Comparison of ENCODE assay signal across 24 cellular contexts in genomic region chr12:130451001-130451930, GRCh38.
A peak's percentile ranks its signal among the peaks of the same experiment; 100 is the strongest.
DNase-seq lines count a peak whose midpoint lies in the region; ATAC-seq, FAIRE-seq and TF ChIP-seq lines count a peak whose summit lies in the region.
"Had no signal": no experiment of that assay in that cellular context is flagged by ENCODE, and none has a peak within 500 bp of the region (broad histone marks: within the 10 kb centered on the region; RNA-seq: fewer than 3 reads in every experiment).

No MANE protein-coding gene starts in this region.

- CTCF ChIA-PET in K562 (lab: Yijun Ruan, JAX; ENCODE audit: low intra/inter-chr PET ratio), result no interaction called here
- CTCF ChIA-PET in activated naive CD4-positive, alpha-beta T cell treated with anti-CD3 and anti-CD28 coated beads for 36 hours (lab: Charles Lee), result no interaction called here

- intact Hi-C loops in K562 (cut with micrococcal nuclease) (no loop called here), kidney (cut with DNase I) (no loop called here)
- intact Hi-C loops in activated naive CD4-positive, alpha-beta T cell treated with anti-CD3 and anti-CD28 coated beads for 36 hours (cut with micrococcal nuclease), result no loop called here

- H3K4me2 ChIP-seq in K562 (ENCODE audit: insufficient read depth, low read length), result no peak overlapping the region
- H3K4me2 ChIP-seq in neuronal stem cell (ENCODE audit: insufficient read depth, low read length, poor library complexity, severe bottlenecking), result no peak overlapping the region
- H3K4me2 ChIP-seq: A549; BLaER1 treated with 17β-estradiol and CSF1 and Interleukin-3, amounts not matched to agents 10 nM and 100 nM had no signal

- H2AFZ ChIP-seq in K562 (ENCODE audit: low read depth, low read length), result no peak overlapping the region
- no peak overlapping the region for H2AFZ ChIP-seq in neuronal stem cell (ENCODE audit: low read length)

- no TSS peak for BruUV-seq in K562 (replicated peaks; lab: Mats Ljungman, UMichigan)

- peak overlapping the region; percentile 72 for H3K14ac ChIP-seq in neuronal stem cell (ENCODE audit: low read length)

- no peak overlapping the region for H3K27ac ChIP-seq in K562 (ENCODE audit: extremely low read depth, low read depth, low read length)
- H3K27ac ChIP-seq in kidney (ENCODE audit: low read depth in 2 of 2, low read length in 2 of 2), result no peak overlapping the region
- no peak overlapping the region for H3K27ac ChIP-seq in neuronal stem cell (replicated peaks; ENCODE audit: low read length)
- H3K27ac ChIP-seq: 22Rv1; A549; BLaER1 treated with 17β-estradiol and CSF1 and Interleukin-3, amounts not matched to agents 10 nM and 100 nM; C4-2B had no signal

- no peak overlapping the region for H4K8ac ChIP-seq in neuronal stem cell (ENCODE audit: low read depth, low read length)

- POLR2A ChIA-PET in K562 (lab: Yijun Ruan, JAX), result no interaction called here

- H3K36me3 ChIP-seq in K562 (ENCODE audit: control insufficient read depth, insufficient read depth, low read length) (no peaks in the 10 kb centered on the region), kidney (ENCODE audit: control insufficient read depth in 1 of 2, insufficient read depth in 2 of 2, low read length in 2 of 2) (no peaks in the 10 kb centered on the region), neuronal stem cell (replicated peaks in 1 of 2; ENCODE audit: control insufficient read depth in 2 of 2, insufficient read depth in 2 of 2, low read length in 2 of 2) (no peaks in the 10 kb centered on the region)
- H3K36me3 ChIP-seq: BLaER1 treated with 17β-estradiol and CSF1 and Interleukin-3, amounts not matched to agents 10 nM and 100 nM had no signal

- H2AK5ac ChIP-seq in neuronal stem cell (ENCODE audit: low read depth, low read length), result no peak overlapping the region

- no peaks in the 10 kb centered on the region for H3K79me2 ChIP-seq in K562 (ENCODE audit: control insufficient read depth, insufficient read depth, low read length)

- H3K4me1 ChIP-seq in K562 (replicated peaks in 1 of 2; ENCODE audit: control insufficient read depth in 2 of 2, insufficient read depth in 2 of 2, low read length in 2 of 2), result peaks cover 0 to 13% of the 10 kb centered on the region in 2 experiments; a peak in 2 of 5 replicates
- H3K4me1 ChIP-seq in kidney (ENCODE audit: control insufficient read depth in 1 of 2, insufficient read depth in 1 of 2, low read depth in 1 of 2, low read length in 2 of 2), result no peaks in the 10 kb centered on the region
- no peaks in the 10 kb centered on the region for H3K4me1 ChIP-seq in neuronal stem cell (ENCODE audit: control insufficient read depth in 2 of 2, insufficient read depth in 1 of 2, low read depth in 1 of 2, low read length in 2 of 2)
- H3K4me1 ChIP-seq: A549, Caco-2 had no signal

- no peaks in the 10 kb centered on the region for H3K79me1 ChIP-seq in neuronal stem cell (ENCODE audit: low read depth, low read length)

- no peaks in the 10 kb centered on the region for H3K36me3 Mint-ChIP-seq in activated naive CD4-positive, alpha-beta T cell treated with anti-CD3 and anti-CD28 coated beads for 36 hours (ENCODE audit: low read depth)
- H3K36me3 Mint-ChIP-seq: CD8-positive, alpha-beta T cell had no signal

- TF ChIP-seq RAD21 in K562 (CRISPR knock-in tag; conservative IDR thresholded peaks at IDR 0.05 in 1 of 2, IDR thresholded peaks at IDR 0.05 in 1 of 2), result no peak

- peak overlapping the region; percentile 53 for H3K18ac ChIP-seq in neuronal stem cell (ENCODE audit: low read length)

- FAIRE-seq in K562 (lab: Jason Lieb, UNC) (no peak), kidney (lab: Jason Lieb, UNC) (no peak)
- FAIRE-seq: A549, D721Med, GM12878, GM12892, GM18507 had no signal

- in situ Hi-C loops in K562 (cut with MboI), result no loop called here

- no peak overlapping the region for H2BK15ac ChIP-seq in neuronal stem cell (ENCODE audit: low read length)

- H3K4me3 Mint-ChIP-seq in activated naive CD4-positive, alpha-beta T cell treated with anti-CD3 and anti-CD28 coated beads for 36 hours, result no peak overlapping the region
- H3K4me3 Mint-ChIP-seq: B cell; CD4-positive, alpha-beta T cell; CD8-positive, alpha-beta T cell had no signal

- DNase-seq in K562 (ENCODE audit: extremely low read depth in 1 of 4, low spot score in 3 of 4) (no peak), kidney (peak; percentile 59), neuronal stem cell (ENCODE audit: low spot score) (no peak), activated gamma-delta T cell (lab: John Stamatoyannopoulos, UW) (no peak)
- DNase-seq in activated naive CD4-positive, alpha-beta T cell treated with anti-CD3 and anti-CD28 coated beads for 36 hours, result no peak
- DNase-seq: AML-193; Caco-2; Calu3; CD4-positive, alpha-beta T cell; CD8-positive, alpha-beta T cell; DMS53; DMS79; DND-41; EL; GDM1 had no signal

- H3K9me1 ChIP-seq in K562 (ENCODE audit: control insufficient read depth, insufficient read depth, low read length), result peaks cover 3% of the 10 kb centered on the region

- no peak overlapping the region for H3K4me3 ChIP-seq in K562
- H3K4me3 ChIP-seq in kidney (ENCODE audit: low read length in 2 of 2), result no peak overlapping the region
- no peak overlapping the region for H3K4me3 ChIP-seq in neuronal stem cell (ENCODE audit: low read length in 2 of 2)
- H3K4me3 ChIP-seq: A549; BLaER1 treated with 17β-estradiol and CSF1 and Interleukin-3, amounts not matched to agents 10 nM and 100 nM; GM12878 had no signal

- no peak for TF ChIP-seq EP300 in K562 (IDR thresholded peaks at IDR 0.05; ENCODE audit: low read length)

- H3K27me3 ChIP-seq in K562 (ENCODE audit: control insufficient read depth in 2 of 2, insufficient read depth in 2 of 2, low read length in 2 of 2) (peaks cover 16 to 99% of the 10 kb centered on the region in 2 experiments; a peak in 4 of 5 replicates), neuronal stem cell (ENCODE audit: control insufficient read depth in 3 of 3, insufficient read depth in 3 of 3, low read depth in 1 of 3, low read length in 3 of 3) (peaks cover 0 to 6% (median 0%) of the 10 kb centered on the region in 3 experiments)
- H3K27me3 ChIP-seq: BLaER1 treated with 17β-estradiol and CSF1 and Interleukin-3, amounts not matched to agents 10 nM and 100 nM had no signal

- H3K27me3 Mint-ChIP-seq in activated naive CD4-positive, alpha-beta T cell treated with anti-CD3 and anti-CD28 coated beads for 36 hours (ENCODE audit: low read depth), result no peaks in the 10 kb centered on the region
- H3K27me3 Mint-ChIP-seq: B cell; CD4-positive, alpha-beta T cell had no signal

- H3K9ac ChIP-seq in K562 (ENCODE audit: insufficient read depth in 1 of 2, low read depth in 2 of 2, low read length in 2 of 2) (no peak overlapping the region; a peak in 1 of 4 replicates), kidney (ENCODE audit: low read length in 2 of 2) (no peak overlapping the region), neuronal stem cell (ENCODE audit: low read depth, low read length, poor library complexity) (no peak overlapping the region)
- H3K9ac ChIP-seq: BLaER1 treated with 17β-estradiol and CSF1 and Interleukin-3, amounts not matched to agents 10 nM and 100 nM had no signal

- H2BK120ac ChIP-seq in neuronal stem cell (ENCODE audit: low read depth, low read length), result no peak overlapping the region

- TF ChIP-seq POLR2A in K562 (conservative IDR thresholded peaks at IDR 0.05), result no peak

- H4K20me1 ChIP-seq in K562 (replicated peaks; ENCODE audit: control insufficient read depth, insufficient read depth, low read length), result peaks cover 5% of the 10 kb centered on the region; the same call in 1 of the 2 replicates

- peak overlapping the region; percentile 58 for H4K91ac ChIP-seq in neuronal stem cell (ENCODE audit: low read depth, low read length, poor library complexity)

- H3K4ac ChIP-seq in neuronal stem cell (ENCODE audit: low read length), result no peak overlapping the region

- no peaks in the 10 kb centered on the region for H3K4me1 Mint-ChIP-seq in activated naive CD4-positive, alpha-beta T cell treated with anti-CD3 and anti-CD28 coated beads for 36 hours (ENCODE audit: low read depth)
- H3K4me1 Mint-ChIP-seq: B cell had no signal

- no peaks in the 10 kb centered on the region for H3K9me3 ChIP-seq in K562 (replicated peaks; ENCODE audit: control insufficient read depth, insufficient read depth, low read depth, low read length)
- H3K9me3 ChIP-seq in kidney (ENCODE audit: control insufficient read depth in 1 of 2, low read length in 2 of 2), result no peaks in the 10 kb centered on the region
- no peaks in the 10 kb centered on the region for H3K9me3 ChIP-seq in neuronal stem cell (replicated peaks in 1 of 2; ENCODE audit: control insufficient read depth in 2 of 2, insufficient read depth in 1 of 2, low read depth in 1 of 2, low read length in 2 of 2)
- H3K9me3 ChIP-seq: A549; BLaER1 treated with 17β-estradiol and CSF1 and Interleukin-3, amounts not matched to agents 10 nM and 100 nM; Caco-2 had no signal

- H3K27ac Mint-ChIP-seq in activated naive CD4-positive, alpha-beta T cell treated with anti-CD3 and anti-CD28 coated beads for 36 hours, result no peak overlapping the region
- H3K27ac Mint-ChIP-seq: B cell; CD4-positive, alpha-beta T cell; CD8-positive, alpha-beta T cell had no signal

- no peak overlapping the region for H2BK12ac ChIP-seq in neuronal stem cell (ENCODE audit: low read length)

- no peaks in the 10 kb centered on the region for H3K9me3 Mint-ChIP-seq in activated naive CD4-positive, alpha-beta T cell treated with anti-CD3 and anti-CD28 coated beads for 36 hours
- H3K9me3 Mint-ChIP-seq: CD4-positive, alpha-beta T cell; CD8-positive, alpha-beta T cell had no signal

- ATAC-seq in K562, result no peak
- ATAC-seq: A549; CD8-positive, alpha-beta T cell; GM12878 had no signal

- no peak overlapping the region for H2BK5ac ChIP-seq in neuronal stem cell (ENCODE audit: low read length)

- WGBS in K562 (ENCODE audit: insufficient coverage, low coverage, missing lambda C conversion rate), result 6% methylated on average over 38 of the region's 41 CpGs
- no CpG with 5 or more reads among the region's 41 CpGs for WGBS in neuronal stem cell (ENCODE audit: extremely low coverage in 2 of 2, insufficient read length in 2 of 2, insufficient replicate concordance in 1 of 2), 2 donors

- no peak for TF ChIP-seq CTCF in K562 (IDR thresholded peaks at IDR 0.05 in 2 of 3, conservative IDR thresholded peaks at IDR 0.05 in 1 of 3; ENCODE audit: insufficient read depth in 2 of 3, low read depth in 1 of 3, low read length in 3 of 3)
- TF ChIP-seq CTCF in kidney (IDR thresholded peaks at IDR 0.05; ENCODE audit: borderline replicate concordance, extremely low read depth, insufficient read depth), result no peak

- H3K23ac ChIP-seq in neuronal stem cell (ENCODE audit: low read depth, low read length, poor library complexity), result peak overlapping the region; percentile 75

TF ChIP-seq in K562, 482 proteins besides CTCF, POLR2A, EP300 and RAD21:
- TF ChIP-seq CBFA2T2 (conservative IDR thresholded peaks at IDR 0.05) (no peak), ZKSCAN1 (IDR thresholded peaks at IDR 0.05; ENCODE audit: low read depth, low read length) (peak; percentile 40; the same call in 1 of the 2 replicates)
